10 cellular contexts compared by ENCODE assay signal in genomic region chr22:17797721-17798559, GRCh38. TPM values are rescaled to one million over a fixed set of nuclear protein-coding genes. Genes with fewer than 3 reads are reported as not detected.
DNase-seq lines count a peak whose midpoint lies in the region; ATAC-seq and TF ChIP-seq lines count a peak whose summit lies in the region.
"Had no signal": no experiment of that assay in that cellular context is flagged by ENCODE, and none has a peak within 500 bp of the region (broad histone marks: within the 10 kb centered on the region; RNA-seq: fewer than 3 reads in every experiment).

No MANE protein-coding gene starts in this region.

- ATAC-seq in activated naive CD8-positive, alpha-beta T cell treated with anti-CD3 and anti-CD28 coated beads, Interleukin-2, amount 10 ng/mL, durations not matched to agents 7 days and 5 days (ENCODE audit: low read depth): peak; percentile 36
- peak; percentile 45 for ATAC-seq in HG02981 (IDR thresholded peaks at IDR 0.05; ENCODE audit: unreplicated experiment)
- ATAC-seq: foreskin keratinocyte had no signal

- H3K4me2 ChIP-seq in OCI-LY7 (ENCODE audit: low read length): peak overlapping the region; percentile 88

- peaks cover 6% of the 10 kb centered on the region for H3K4me1 Mint-ChIP-seq in activated naive CD8-positive, alpha-beta T cell treated with anti-CD3 and anti-CD28 coated beads, Interleukin-2, amount 10 ng/mL, durations not matched to agents 7 days and 5 days
- H3K4me1 Mint-ChIP-seq in activated naive CD8-positive, alpha-beta T cell treated with anti-CD3 and anti-CD28 coated beads for 36 hours: peaks cover 12% of the 10 kb centered on the region

- no peak overlapping the region for H2AFZ ChIP-seq in OCI-LY7 (ENCODE audit: low read length)

- H3K36me3 Mint-ChIP-seq in activated naive CD8-positive, alpha-beta T cell treated with anti-CD3 and anti-CD28 coated beads, Interleukin-2, amount 10 ng/mL, durations not matched to agents 7 days and 5 days: no peaks in the 10 kb centered on the region
- peaks cover 1% of the 10 kb centered on the region for H3K36me3 Mint-ChIP-seq in activated naive CD8-positive, alpha-beta T cell treated with anti-CD3 and anti-CD28 coated beads for 36 hours

- H3K79me2 ChIP-seq in OCI-LY7 (ENCODE audit: insufficient read depth, low read depth, low read length): peaks cover 11% of the 10 kb centered on the region; the same call in 1 of the 2 replicates

- peak overlapping the region; percentile 96 for H3K27ac ChIP-seq in OCI-LY7 (ENCODE audit: low read depth, low read length, poor library complexity, severe bottlenecking)
- H3K27ac ChIP-seq: foreskin keratinocyte had no signal

- H3K4me1 ChIP-seq in OCI-LY7 (ENCODE audit: insufficient read depth, low read length, poor library complexity, severe bottlenecking): peaks cover 85% of the 10 kb centered on the region
- H3K4me1 ChIP-seq: foreskin keratinocyte had no signal

- no peaks in the 10 kb centered on the region for H3K27me3 Mint-ChIP-seq in activated naive CD8-positive, alpha-beta T cell treated with anti-CD3 and anti-CD28 coated beads, Interleukin-2, amount 10 ng/mL, durations not matched to agents 7 days and 5 days
- H3K27me3 Mint-ChIP-seq in activated naive CD8-positive, alpha-beta T cell treated with anti-CD3 and anti-CD28 coated beads for 36 hours: no peaks in the 10 kb centered on the region

- H3K9me3 ChIP-seq in OCI-LY7 (ENCODE audit: low read length): no peaks in the 10 kb centered on the region

- no peak overlapping the region for H3K27ac Mint-ChIP-seq in activated naive CD8-positive, alpha-beta T cell treated with anti-CD3 and anti-CD28 coated beads, Interleukin-2, amount 10 ng/mL, durations not matched to agents 7 days and 5 days
- no peak overlapping the region for H3K27ac Mint-ChIP-seq in activated naive CD8-positive, alpha-beta T cell treated with anti-CD3 and anti-CD28 coated beads for 36 hours

- H3K9me2 ChIP-seq in OCI-LY7 (ENCODE audit: insufficient read depth, low read length): no peaks in the 10 kb centered on the region

- DNase-seq in activated naive CD8-positive, alpha-beta T cell treated with anti-CD3 and anti-CD28 coated beads, Interleukin-2, amount 10 ng/mL, durations not matched to agents 7 days and 5 days: no peak
- DNase-seq in activated naive CD8-positive, alpha-beta T cell treated with anti-CD3 and anti-CD28 coated beads for 36 hours: no peak
- DNase-seq in OCI-LY7 (ENCODE audit: low spot score) (peak; percentile 86), dermis blood vessel endothelial cell (no peak), NCI-H345 (lab: John Stamatoyannopoulos, UW) (no peak), hepatic stellate cell (ENCODE audit: low spot score) (no peak)
- no peak for DNase-seq in activated T-cell treated with anti-CD3 and anti-CD28 coated beads, Interleukin-2, amount 50 U/mL, for 48 hours
- DNase-seq: activated CD4-positive, CD25-positive, alpha-beta regulatory T cell; foreskin keratinocyte had no signal

- peaks cover 47% of the 10 kb centered on the region for H3K36me3 ChIP-seq in OCI-LY7 (ENCODE audit: insufficient read depth, low read length)

- intact Hi-C loops in OCI-LY7 (cut with micrococcal nuclease; ENCODE audit: unreplicated experiment): loop anchor here (10.0 kb wide), 1 partner anchor 207 kb away; no protein-coding TSS in a partner anchor

- TF ChIP-seq CTCF in OCI-LY7 (conservative IDR thresholded peaks at IDR 0.05; ENCODE audit: low read length): no peak

- H3K4me3 ChIP-seq in OCI-LY7 (ENCODE audit: low read depth, low read length, poor library complexity, severe bottlenecking): peak overlapping the region; percentile 63

- BruUV-seq in OCI-LY7 (replicated peaks; lab: Mats Ljungman, UMichigan): no TSS peak

- POLR2A ChIA-PET in activated naive CD8-positive, alpha-beta T cell treated with anti-CD3 and anti-CD28 coated beads, Interleukin-2, amount 10 ng/mL, durations not matched to agents 7 days and 5 days (lab: Charles Lee): interaction anchor here (0.7 kb wide), 2 partner anchors 9 to 626 kb away, joined by 3 to 5 read pairs; no protein-coding TSS in a partner anchor
- POLR2A ChIA-PET in OCI-LY7 (lab: Charles Lee): interaction anchor here (2.0 to 2.3 kb wide), 2 partner anchors 25 to 278 kb away, joined by 4 to 8 read pairs; no protein-coding TSS in a partner anchor

- CTCF ChIA-PET in OCI-LY7 (lab: Charles Lee; ENCODE audit: unreplicated experiment): interaction anchor here (0.7 to 1.3 kb wide), 2 partner anchors 25 to 278 kb away, joined by 3 read pairs; no protein-coding TSS in a partner anchor

- H3K9me3 Mint-ChIP-seq in activated naive CD8-positive, alpha-beta T cell treated with anti-CD3 and anti-CD28 coated beads, Interleukin-2, amount 10 ng/mL, durations not matched to agents 7 days and 5 days: no peaks in the 10 kb centered on the region
- no peaks in the 10 kb centered on the region for H3K9me3 Mint-ChIP-seq in activated naive CD8-positive, alpha-beta T cell treated with anti-CD3 and anti-CD28 coated beads for 36 hours

- no peaks in the 10 kb centered on the region for H4K20me1 ChIP-seq in OCI-LY7 (ENCODE audit: insufficient read depth, low read length)

- H3K4me3 Mint-ChIP-seq in activated naive CD8-positive, alpha-beta T cell treated with anti-CD3 and anti-CD28 coated beads, Interleukin-2, amount 10 ng/mL, durations not matched to agents 7 days and 5 days: no peak overlapping the region
- no peak overlapping the region for H3K4me3 Mint-ChIP-seq in activated naive CD8-positive, alpha-beta T cell treated with anti-CD3 and anti-CD28 coated beads for 36 hours

RNA-seq across cellular contexts. Expression of gene BID, which starts 23.7 kb away (rescaled TPM):
- total RNA-seq in activated naive CD8-positive, alpha-beta T cell treated with anti-CD3 and anti-CD28 coated beads, Interleukin-2, amount 10 ng/mL, durations not matched to agents 7 days and 5 days: 10 to 100 TPM; 33.6 to 35.6 TPM
- total RNA-seq in activated naive CD8-positive, alpha-beta T cell treated with anti-CD3 and anti-CD28 coated beads for 36 hours: 10 to 100 TPM; 19.6 to 22.0 TPM
- 59.9 and 87.8 TPM in 2 replicates for total RNA-seq in OCI-LY7 (2014; rRNA removed; shearing (Covaris generic))
- total RNA-seq in OCI-LY7 (2022) (51.9 and 60.3 TPM in 2 replicates), dermis blood vessel endothelial cell (45.3 and 79.7 TPM in 2 replicates)
